1 cellular context compared by ENCODE assay signal in genomic region chr19:34772697-34773554, GRCh38.
TF ChIP-seq lines count a peak whose summit lies in the region.

TSS of gene ZNF599 (minus strand) at chr19:34773215. CDS start at chr19:34772841, 374 bp downstream.

TF ChIP-seq in HepG2, 621 proteins besides CTCF, POLR2A, EP300 and RAD21 (continued from another document and continues in another):
- TF ChIP-seq SKIL (CRISPR knock-in tag; IDR thresholded peaks at IDR 0.05; ENCODE audit: borderline replicate concordance), result no peak
- no peak for TF ChIP-seq ZNF460 (CRISPR knock-in tag; IDR thresholded peaks at IDR 0.05; ENCODE audit: borderline replicate concordance)
- no peak; the same call in 1 of the 2 replicates for TF ChIP-seq HNF1A (IDR thresholded peaks at IDR 0.05; ENCODE audit: low read depth)
- peak; percentile 1; the same call in 1 of the 2 replicates for TF ChIP-seq HNF1A (CRISPR knock-in tag; IDR thresholded peaks at IDR 0.05; ENCODE audit: borderline replicate concordance)
- TF ChIP-seq TSC22D2 (CRISPR knock-in tag; IDR thresholded peaks at IDR 0.05; ENCODE audit: borderline replicate concordance), result no peak
- TF ChIP-seq ZMYM4 (CRISPR knock-in tag; IDR thresholded peaks at IDR 0.05), result peak; percentile 79
- peak; percentile 81 for TF ChIP-seq RBFOX2 (IDR thresholded peaks at IDR 0.05; ENCODE audit: low read depth, low read length)
- TF ChIP-seq ZNF790 (CRISPR knock-in tag; IDR thresholded peaks at IDR 0.05; ENCODE audit: borderline replicate concordance), result no peak
- no peak for TF ChIP-seq EHMT2 (IDR thresholded peaks at IDR 0.05; ENCODE audit: borderline replicate concordance, low read depth, low read length)
- no peak for TF ChIP-seq HOXA7 (CRISPR knock-in tag; IDR thresholded peaks at IDR 0.05)
- TF ChIP-seq GATA4 (IDR thresholded peaks at IDR 0.05; ENCODE audit: borderline replicate concordance, low read depth), result no peak
- TF ChIP-seq HIVEP1 (CRISPR knock-in tag; IDR thresholded peaks at IDR 0.05), result 0 out of 2 replicates have a peak, but pooled peaks have one; percentile 51
- TF ChIP-seq ZBTB38 (CRISPR knock-in tag; IDR thresholded peaks at IDR 0.05), result no peak
- peak; percentile 91 for TF ChIP-seq SP4 (CRISPR knock-in tag; IDR thresholded peaks at IDR 0.05)
- no peak for TF ChIP-seq CEBPZ (IDR thresholded peaks at IDR 0.05; ENCODE audit: low read length)
- TF ChIP-seq NR3C1 (CRISPR knock-in tag; IDR thresholded peaks at IDR 0.05), result no peak
- TF ChIP-seq ZNF670 (CRISPR knock-in tag; IDR thresholded peaks at IDR 0.05; ENCODE audit: borderline replicate concordance), result 0 out of 2 replicates have a peak, but pooled peaks have one; percentile 37
- TF ChIP-seq CENPX (CRISPR knock-in tag; IDR thresholded peaks at IDR 0.05), result no peak
- no peak for TF ChIP-seq ZBTB34 (CRISPR knock-in tag; IDR thresholded peaks at IDR 0.05)
- TF ChIP-seq ZNF788 (CRISPR knock-in tag; IDR thresholded peaks at IDR 0.05; ENCODE audit: borderline replicate concordance), result peak; percentile 85; the same call in 1 of the 2 replicates
- TF ChIP-seq ZNF276 (CRISPR knock-in tag; IDR thresholded peaks at IDR 0.05; ENCODE audit: low read depth), result no peak
- 0 out of 2 replicates have a peak, but pooled peaks have one; percentile 22 for TF ChIP-seq KDM3A (CRISPR knock-in tag; IDR thresholded peaks at IDR 0.05; ENCODE audit: low read depth)
- TF ChIP-seq ZNF616 (CRISPR knock-in tag; IDR thresholded peaks at IDR 0.05; ENCODE audit: low read depth), result no peak
- no peak for TF ChIP-seq ZNF431 (CRISPR knock-in tag; IDR thresholded peaks at IDR 0.05; ENCODE audit: borderline replicate concordance, low read depth)
- no peak for TF ChIP-seq CHD2 (IDR thresholded peaks at IDR 0.05; ENCODE audit: low read depth, low read length)
- TF ChIP-seq ZNF770 (CRISPR knock-in tag; IDR thresholded peaks at IDR 0.05), result no peak
- TF ChIP-seq SNAPC2 (CRISPR knock-in tag; IDR thresholded peaks at IDR 0.05), result no peak
- peak; percentile 85 for TF ChIP-seq POLR2G (IDR thresholded peaks at IDR 0.05; ENCODE audit: low read depth, low read length)
- TF ChIP-seq ZEB1 (IDR thresholded peaks at IDR 0.05; ENCODE audit: insufficient replicate concordance, low read depth), result no peak
- TF ChIP-seq NFIC (IDR thresholded peaks at IDR 0.05; ENCODE audit: low read length), result no peak
- no peak for TF ChIP-seq DZIP1 (CRISPR knock-in tag; IDR thresholded peaks at IDR 0.05)
- TF ChIP-seq ZNF674 (CRISPR knock-in tag; IDR thresholded peaks at IDR 0.05; ENCODE audit: low read depth), result no peak
- no peak for TF ChIP-seq PPARG (CRISPR knock-in tag; conservative IDR thresholded peaks at IDR 0.05)
- peak; percentile 73 for TF ChIP-seq CBX1 (IDR thresholded peaks at IDR 0.05; ENCODE audit: low read depth)
- TF ChIP-seq SMYD3 (CRISPR knock-in tag; IDR thresholded peaks at IDR 0.05), result no peak
- TF ChIP-seq TBX2 (CRISPR knock-in tag; IDR thresholded peaks at IDR 0.05; ENCODE audit: borderline replicate concordance), result peak; percentile 73
- 0 out of 2 replicates have a peak, but pooled peaks have one; percentile 33 for TF ChIP-seq JUND (CRISPR knock-in tag; IDR thresholded peaks at IDR 0.05)
- TF ChIP-seq GZF1 (CRISPR knock-in tag; IDR thresholded peaks at IDR 0.05), result no peak
- no peak for TF ChIP-seq RARG (CRISPR knock-in tag; IDR thresholded peaks at IDR 0.05; ENCODE audit: low read depth)
- no peak for TF ChIP-seq TCF7L2 (IDR thresholded peaks at IDR 0.05; ENCODE audit: low read depth, low read length)
- TF ChIP-seq PBX3 (CRISPR knock-in tag; IDR thresholded peaks at IDR 0.05; ENCODE audit: borderline replicate concordance), result no peak
- TF ChIP-seq ZNF605 (CRISPR knock-in tag; IDR thresholded peaks at IDR 0.05), result peak; percentile 90
- TF ChIP-seq TMF1 (CRISPR knock-in tag; IDR thresholded peaks at IDR 0.05; ENCODE audit: low read depth), result no peak
- TF ChIP-seq RXRB (CRISPR knock-in tag; IDR thresholded peaks at IDR 0.05; ENCODE audit: borderline replicate concordance), result 0 out of 2 replicates have a peak, but pooled peaks have one; percentile 27
- no peak for TF ChIP-seq DPF2 (CRISPR knock-in tag; IDR thresholded peaks at IDR 0.05; ENCODE audit: borderline replicate concordance, low read depth)
- TF ChIP-seq POGZ (CRISPR knock-in tag; IDR thresholded peaks at IDR 0.05), result peak; percentile 59
